Comparison of ENCODE assay signal across 1 cellular context in the genomic region with DNA sequence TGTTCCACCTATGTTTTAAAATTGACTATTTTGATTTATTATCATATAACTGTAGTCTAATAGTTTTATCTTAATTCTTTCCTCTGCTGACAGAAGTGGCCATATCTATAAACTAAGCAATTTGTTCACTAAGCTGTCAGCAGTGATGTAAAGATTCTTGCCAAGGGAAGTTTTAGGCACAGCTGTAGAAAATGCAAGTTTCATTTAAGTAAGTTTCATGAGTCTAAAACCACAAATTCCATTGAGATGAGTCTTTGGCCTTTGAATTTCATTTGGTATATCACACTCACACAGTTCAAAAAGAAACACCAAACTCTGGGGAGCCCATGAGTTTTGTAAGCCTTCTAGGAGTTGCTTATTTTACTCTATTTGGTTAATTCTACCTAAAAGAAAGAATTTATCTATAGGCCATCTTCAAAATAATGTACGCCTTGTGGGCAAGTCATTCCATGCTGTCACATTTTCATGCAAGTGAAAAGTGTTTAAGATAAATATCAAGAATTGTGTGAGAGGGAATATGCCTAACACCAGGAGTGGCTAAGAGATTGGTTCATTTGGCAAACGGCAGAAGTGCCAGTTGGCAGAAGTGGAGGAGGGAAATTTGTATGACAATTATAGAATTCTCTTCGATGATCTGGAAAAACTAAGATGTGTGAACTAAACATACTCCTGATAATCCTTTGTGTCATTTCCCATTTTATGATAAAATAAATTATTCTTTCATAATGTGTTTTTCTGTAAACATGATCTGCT.
TF ChIP-seq lines count a peak whose summit lies in the region.

No MANE protein-coding gene starts in this region.

TF ChIP-seq in HepG2, 621 proteins besides CTCF, POLR2A, EP300 and RAD21 (continued from another document):
- TF ChIP-seq, protein P1, sequence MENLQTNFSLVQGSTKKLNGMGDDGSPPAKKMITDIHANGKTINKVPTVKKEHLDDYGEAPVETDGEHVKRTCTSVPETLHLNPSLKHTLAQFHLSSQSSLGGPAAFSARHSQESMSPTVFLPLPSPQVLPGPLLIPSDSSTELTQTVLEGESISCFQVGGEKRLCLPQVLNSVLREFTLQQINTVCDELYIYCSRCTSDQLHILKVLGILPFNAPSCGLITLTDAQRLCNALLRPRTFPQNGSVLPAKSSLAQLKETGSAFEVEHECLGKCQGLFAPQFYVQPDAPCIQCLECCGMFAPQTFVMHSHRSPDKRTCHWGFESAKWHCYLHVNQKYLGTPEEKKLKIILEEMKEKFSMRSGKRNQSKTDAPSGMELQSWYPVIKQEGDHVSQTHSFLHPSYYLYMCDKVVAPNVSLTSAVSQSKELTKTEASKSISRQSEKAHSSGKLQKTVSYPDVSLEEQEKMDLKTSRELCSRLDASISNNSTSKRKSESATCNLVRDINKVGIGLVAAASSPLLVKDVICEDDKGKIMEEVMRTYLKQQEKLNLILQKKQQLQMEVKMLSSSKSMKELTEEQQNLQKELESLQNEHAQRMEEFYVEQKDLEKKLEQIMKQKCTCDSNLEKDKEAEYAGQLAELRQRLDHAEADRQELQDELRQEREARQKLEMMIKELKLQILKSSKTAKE (CRISPR knock-in tag; IDR thresholded peaks at IDR 0.05; ENCODE audit: borderline replicate concordance) = no peak
TF ChIP-seq in HepG2: peak in this region for 0.
